In the genomic region with DNA sequence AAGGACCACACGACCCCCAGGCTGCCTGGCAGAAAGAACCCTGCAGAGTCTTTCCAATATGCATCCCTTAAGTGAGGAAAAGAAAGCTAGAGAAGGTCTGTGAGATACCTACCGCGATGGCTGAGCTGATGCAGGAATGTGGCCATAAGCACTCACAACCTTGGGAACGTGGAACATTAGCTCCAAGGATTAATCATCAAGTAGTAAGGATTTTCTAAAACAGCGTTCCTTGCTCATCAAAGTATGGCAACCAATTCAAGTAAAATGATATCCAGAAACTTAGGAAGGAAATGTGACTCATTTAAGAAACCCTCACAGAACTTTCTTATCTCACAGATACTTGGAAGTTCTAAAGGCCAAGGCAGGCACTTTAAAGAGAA, we compare ENCODE assay signal across 8 cellular contexts. TPM values are rescaled to one million over a fixed set of nuclear protein-coding genes. Genes with fewer than 3 reads are reported as not detected.
DNase-seq lines count a peak whose midpoint lies in the region; ATAC-seq and TF ChIP-seq lines count a peak whose summit lies in the region.

No MANE protein-coding gene starts in this region.

- peaks cover 74% of the 10 kb centered on the region for H4K20me1 ChIP-seq in OCI-LY3 (ENCODE audit: insufficient read depth, low read length)

- H3K9me3 ChIP-seq in OCI-LY3 (ENCODE audit: insufficient read depth, low read length) (no peaks in the 10 kb centered on the region), neutrophil (no peaks in the 10 kb centered on the region)

- peak overlapping the region; percentile 67 for H3K4me2 ChIP-seq in OCI-LY3 (ENCODE audit: low read length)

- peaks cover 96% of the 10 kb centered on the region for H3K79me2 ChIP-seq in OCI-LY3 (ENCODE audit: low read length)

- H3K36me3 ChIP-seq in OCI-LY3 (replicated peaks; ENCODE audit: low read depth, low read length): no peaks in the 10 kb centered on the region
- no peaks in the 10 kb centered on the region for H3K36me3 ChIP-seq in neutrophil

- DNase-seq in Daoy (ENCODE audit: low read depth) (peak; percentile 57), dedifferentiated amniotic fluid mesenchymal stem cell (ENCODE audit: extremely low spot score) (peak; percentile 38), NCI-H2196 (lab: John Stamatoyannopoulos, UW; ENCODE audit: unreplicated experiment) (no peak), amygdala (lab: John Stamatoyannopoulos, UW) (no peak)

- H3K27me3 ChIP-seq in OCI-LY3 (ENCODE audit: low read depth, low read length) (no peaks in the 10 kb centered on the region), neutrophil (no peaks in the 10 kb centered on the region)

- H3K4me1 ChIP-seq in OCI-LY3 (ENCODE audit: low read length) (peaks cover 45% of the 10 kb centered on the region), neutrophil (ENCODE audit: control insufficient read depth in 1 of 2, insufficient read depth in 1 of 2, low read depth in 1 of 2, low read length in 1 of 2) (peaks cover 47 to 56% of the 10 kb centered on the region in 2 experiments)

- H3K4me3 ChIP-seq in OCI-LY3 (ENCODE audit: low read length) (no peak overlapping the region), neutrophil (ENCODE audit: low read depth in 1 of 2, low read length in 1 of 2) (no peak overlapping the region)

- H3K27ac ChIP-seq in OCI-LY3 (ENCODE audit: low read length): no peak overlapping the region
- H3K27ac ChIP-seq in neutrophil: peak overlapping the region; percentile 85

- ATAC-seq in GM21825 (IDR thresholded peaks at IDR 0.05; ENCODE audit: unreplicated experiment) (no peak), HG03442 (IDR thresholded peaks at IDR 0.05; ENCODE audit: unreplicated experiment) (no peak)

- no peak for TF ChIP-seq CTCF in OCI-LY3 (IDR thresholded peaks at IDR 0.05; ENCODE audit: low read depth, low read length)
- TF ChIP-seq CTCF in neutrophil (IDR thresholded peaks at IDR 0.05): no peak

- H3K9ac ChIP-seq in OCI-LY3 (ENCODE audit: low read length): no peak overlapping the region

- H2AFZ ChIP-seq in OCI-LY3 (ENCODE audit: low read depth, low read length): no peak overlapping the region

RNA-seq across cellular contexts. Expression of a gene that starts 12.8 kb away (rescaled TPM):
- total RNA-seq in Daoy (2014; rRNA removed; shearing (Covaris generic)): 42.4 and 47.0 TPM in 2 replicates

Comparison
In these comparisons a context has a peak if more than half of its experiments do, and no peak if none do; other contexts are left out.
1. DNase-seq: peak in Daoy (single experiment) and dedifferentiated amniotic fluid mesenchymal stem cell (single experiment); none in NCI-H2196 (single experiment) and amygdala (0 of 56).